Comparison of ENCODE assay signal across 8 cellular contexts in the genomic region with DNA sequence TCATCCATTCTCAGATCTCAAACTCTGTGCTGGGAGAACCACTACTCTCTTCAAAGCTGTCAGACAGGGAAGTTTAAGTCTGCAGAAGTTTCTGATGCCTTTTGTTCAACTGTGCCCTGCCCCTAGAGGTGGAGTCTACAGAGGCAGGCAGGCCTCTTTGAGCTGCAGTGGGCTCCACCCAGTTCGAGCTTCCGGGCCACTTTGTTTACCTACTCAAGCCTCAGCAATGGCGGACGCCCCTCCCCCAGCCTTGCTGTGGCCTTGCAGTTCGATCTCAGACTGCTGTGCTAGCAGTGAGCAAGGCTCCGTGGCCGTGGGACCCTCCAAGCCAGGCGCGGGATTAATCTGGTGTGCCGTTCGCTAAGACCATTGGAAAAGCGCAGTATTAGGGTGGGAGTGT. TPM values are rescaled to one million over a fixed set of nuclear protein-coding genes. Genes with fewer than 3 reads are reported as not detected.
A peak's percentile ranks its signal among the peaks of the same experiment; 100 is the strongest.
DNase-seq lines count a peak whose midpoint lies in the region; ATAC-seq and TF ChIP-seq lines count a peak whose summit lies in the region.
"Not testable (repeated sequence)": the region's sequence is repeated elsewhere in the genome, so short reads cannot be mapped to it uniquely, and the experiment has no call there.

No MANE protein-coding gene starts in this region.

- not testable (repeated sequence) for H4K8ac ChIP-seq in H9 (replicated peaks; ENCODE audit: insufficient read length, low read depth, low read length); trophoblast cell (ENCODE audit: low read depth, low read length)

- not testable (repeated sequence) for H2BK12ac ChIP-seq in H9 (ENCODE audit: insufficient read length, low read depth, low read length); trophoblast cell (ENCODE audit: low read length)

- H3K27ac ChIP-seq in H9 (ENCODE audit: insufficient read length, low read depth, low read length); HUES64 (ENCODE audit: low read depth, low read length); endodermal cell (ENCODE audit: low read depth, low read length); trophoblast cell (ENCODE audit: low read depth, low read length): not testable (repeated sequence)

- H3K36me3 ChIP-seq in HUES64 (ENCODE audit: insufficient read depth, low read length); endodermal cell (ENCODE audit: control insufficient read depth, insufficient read depth, low read length); iPS-15b (ENCODE audit: control insufficient read depth, insufficient read depth, low read length); trophoblast cell (ENCODE audit: control insufficient read depth in 1 of 2, insufficient read depth in 2 of 2, low read length in 2 of 2): not testable (repeated sequence)

- not testable (repeated sequence) for H3K27me3 Mint-ChIP-seq in H9 (ENCODE audit: low read depth); WTC11 (ENCODE audit: low read depth); endodermal cell (ENCODE audit: insufficient read depth); neural crest cell (ENCODE audit: low read depth)

- not testable (repeated sequence) for H3K4me1 ChIP-seq in H9 (ENCODE audit: insufficient read depth, low read length); HUES64 (ENCODE audit: insufficient read depth, low read length); endodermal cell (ENCODE audit: control insufficient read depth, insufficient read depth, low read length); iPS-15b (ENCODE audit: control insufficient read depth, insufficient read depth, low read length); trophoblast cell (ENCODE audit: control insufficient read depth in 1 of 2, insufficient read depth in 2 of 2, low read length in 2 of 2)

- H3K9me3 Mint-ChIP-seq in H9 = peaks cover 13 to 23% of the 10 kb centered on the region in 2 experiments; a peak in 4 of 5 replicates
- H3K9me3 Mint-ChIP-seq in WTC11 = peaks cover 46% of the 10 kb centered on the region
- peaks cover 49% of the 10 kb centered on the region for H3K9me3 Mint-ChIP-seq in endodermal cell
- not testable (repeated sequence) for H3K9me3 Mint-ChIP-seq in neural crest cell

- peak overlapping the region; percentile 71; the same call in 1 of the 2 replicates for H3K14ac ChIP-seq in H9 (ENCODE audit: insufficient read depth, low read length)
- not testable (repeated sequence) for H3K14ac ChIP-seq in trophoblast cell (ENCODE audit: low read length)

- H3K4ac ChIP-seq in H9 (ENCODE audit: low read depth, low read length); trophoblast cell (ENCODE audit: low read depth, low read length): not testable (repeated sequence)

- H3K4me3 Mint-ChIP-seq in H9 = peak overlapping the region in 1 of 2 experiments; percentile 66; a peak in 2 of 5 replicates
- H3K4me3 Mint-ChIP-seq in WTC11, neural crest cell: not testable (repeated sequence)
- H3K4me3 Mint-ChIP-seq in endodermal cell = peak overlapping the region; percentile 43

- H3K4me3 ChIP-seq in HUES64 (ENCODE audit: low read length); endodermal cell (ENCODE audit: low read length); trophoblast cell (ENCODE audit: low read depth, low read length): not testable (repeated sequence)
- peak overlapping the region; percentile 32 for H3K4me3 ChIP-seq in iPS-15b (ENCODE audit: low read depth, low read length)

- not testable (repeated sequence) for ATAC-seq in WTC11

- H3K27ac Mint-ChIP-seq in H9 (peak overlapping the region in 1 of 3 experiments; percentile 97; a peak in 2 of 7 replicates), WTC11 (peak overlapping the region; percentile 35; the same call in 1 of the 2 replicates), endodermal cell (peak overlapping the region; percentile 91), neural crest cell (ENCODE audit: unreplicated experiment) (peak overlapping the region; percentile 93)

- not testable (repeated sequence) for H4K12ac ChIP-seq in trophoblast cell (ENCODE audit: low read depth, low read length)

- H3K18ac ChIP-seq in H9 (ENCODE audit: insufficient read length, low read depth, low read length) (peak overlapping the region; percentile 58), trophoblast cell (ENCODE audit: low read length) (peak overlapping the region; percentile 53)

- peak; percentile 57 for DNase-seq in ELF-1 (ENCODE audit: low read depth, low spot score)
- peak; percentile 68 for DNase-seq in H9
- DNase-seq in WTC11 (ENCODE audit: low spot score) = peak; percentile 61
- DNase-seq in endodermal cell = peak; percentile 74
- DNase-seq in neural crest cell (ENCODE audit: low read depth, low spot score) = peak; percentile 6
- DNase-seq in trophoblast cell = not testable (repeated sequence)

- not testable (repeated sequence) for H3K27me3 ChIP-seq in H9 (ENCODE audit: insufficient read depth, low read length); HUES64 (ENCODE audit: insufficient read depth, low read length); endodermal cell (ENCODE audit: control insufficient read depth, insufficient read depth, low read length, poor library complexity, severe bottlenecking); iPS-15b (ENCODE audit: control insufficient read depth, insufficient read depth, low read length); trophoblast cell (ENCODE audit: insufficient read depth, low read length)

- not testable (repeated sequence) for H2AFZ ChIP-seq in H9 (ENCODE audit: low read length); trophoblast cell (ENCODE audit: insufficient read depth, low read length, poor library complexity)

- peaks cover 0 to 11% (median 10%) of the 10 kb centered on the region in 3 experiments; a peak in 2 of 7 replicates for H3K36me3 Mint-ChIP-seq in H9 (ENCODE audit: insufficient read depth in 1 of 3, low read depth in 3 of 3)
- peaks cover 35% of the 10 kb centered on the region for H3K36me3 Mint-ChIP-seq in WTC11
- peaks cover 36% of the 10 kb centered on the region for H3K36me3 Mint-ChIP-seq in endodermal cell (ENCODE audit: low read depth)
- H3K36me3 Mint-ChIP-seq in neural crest cell (ENCODE audit: low read depth) = peaks cover 27% of the 10 kb centered on the region

- peaks cover 10% of the 10 kb centered on the region in 2 experiments; a peak in 3 of 4 replicates for H3K4me1 Mint-ChIP-seq in H9
- not testable (repeated sequence) for H3K4me1 Mint-ChIP-seq in WTC11, endodermal cell, neural crest cell

- H2BK5ac ChIP-seq in H9 (ENCODE audit: insufficient read length, low read length); trophoblast cell (ENCODE audit: low read depth, low read length, poor library complexity): not testable (repeated sequence)

- H3K79me2 ChIP-seq in H9 (ENCODE audit: insufficient read depth, low read length); trophoblast cell (ENCODE audit: control insufficient read depth, insufficient read depth, low read length, poor library complexity): not testable (repeated sequence)

- not testable (repeated sequence) for H4K20me1 ChIP-seq in H9 (ENCODE audit: control insufficient read depth, insufficient read depth, insufficient read length)

- H3K79me1 ChIP-seq in H9 (ENCODE audit: insufficient read depth, low read depth, low read length, poor library complexity, severe bottlenecking); trophoblast cell (ENCODE audit: low read length): not testable (repeated sequence)

- not testable (repeated sequence) for H2BK20ac ChIP-seq in H9 (ENCODE audit: low read depth, low read length, poor library complexity, severe bottlenecking)

- POLR2A ChIA-PET in WTC11 (lab: Charles Lee) = not testable (repeated sequence)

- H2BK120ac ChIP-seq in H9 (ENCODE audit: low read depth, low read length, poor library complexity, severe bottlenecking); trophoblast cell (ENCODE audit: insufficient read depth, low read length, poor library complexity): not testable (repeated sequence)

- H3K4me2 ChIP-seq in H9 (ENCODE audit: insufficient read depth, insufficient read length, low read length); trophoblast cell (ENCODE audit: low read length): not testable (repeated sequence)

- H3K23me2 ChIP-seq in H9 (ENCODE audit: insufficient read length, low read depth, low read length, poor library complexity, severe bottlenecking) = not testable (repeated sequence)

- TF ChIP-seq CTCF in H9 (conservative IDR thresholded peaks at IDR 0.05) (peak; percentile 43; the same call in 2 of the 3 replicates), endodermal cell (conservative IDR thresholded peaks at IDR 0.05) (peak; percentile 55)
- not testable (repeated sequence) for TF ChIP-seq CTCF in WTC11 (IDR thresholded peaks at IDR 0.05); neural crest cell (conservative IDR thresholded peaks at IDR 0.05)

- not testable (repeated sequence) for H3K9ac ChIP-seq in H9 (ENCODE audit: extremely low read depth, insufficient read length, low read length); endodermal cell (ENCODE audit: extremely low read depth, low read length, poor library complexity, severe bottlenecking); iPS-15b (ENCODE audit: low read depth, low read length); trophoblast cell (ENCODE audit: low read length)
- peak overlapping the region; percentile 40; the same call in 1 of the 2 replicates for H3K9ac ChIP-seq in HUES64 (ENCODE audit: low read depth, low read length)

- H3K56ac ChIP-seq in H9 (ENCODE audit: insufficient read length, low read depth, low read length) = not testable (repeated sequence)

- no CpG with 5 or more reads among the region's 12 CpGs for WGBS in H9 (ENCODE audit: extremely low coverage, insufficient read length, low lambda C conversion rate)
- 82% methylated on average over 12 of the region's 12 CpGs for WGBS in HUES64
- 84 to 87% methylated on average over 9 to 12 of the region's 12 CpGs for WGBS in endodermal cell (ENCODE audit: insufficient coverage in 1 of 2, insufficient read length in 1 of 2), 2 experiments
- no CpG with 5 or more reads among the region's 12 CpGs for WGBS in trophoblast cell (ENCODE audit: extremely low coverage, insufficient coverage, insufficient read length)

- H4K5ac ChIP-seq in H9 (ENCODE audit: insufficient read length, low read depth, low read length) = not testable (repeated sequence)

- H2AK5ac ChIP-seq in H9 (ENCODE audit: insufficient read length, low read length); trophoblast cell (ENCODE audit: low read length): not testable (repeated sequence)

- not testable (repeated sequence) for H3T11ph ChIP-seq in H9 (ENCODE audit: low read length)

- H3K9me3 ChIP-seq in H9 (ENCODE audit: control insufficient read depth, low read depth, low read length); HUES64 (ENCODE audit: insufficient read depth, low read depth, low read length); iPS-15b (ENCODE audit: control insufficient read depth, insufficient read depth, low read length); trophoblast cell (ENCODE audit: insufficient read depth, low read depth, low read length): not testable (repeated sequence)
- H3K9me3 ChIP-seq in endodermal cell (ENCODE audit: control insufficient read depth, low read length) = peaks cover 11% of the 10 kb centered on the region

- CTCF ChIA-PET in WTC11 (lab: Charles Lee) = interaction anchor here (1.6 kb wide), 1 partner anchor 37 kb away, joined by 6 read pairs; no protein-coding TSS in a partner anchor

- not testable (repeated sequence) for H4K91ac ChIP-seq in H9 (ENCODE audit: insufficient read length, low read depth, low read length); trophoblast cell (ENCODE audit: low read depth, low read length)

- not testable (repeated sequence) for H2BK15ac ChIP-seq in H9 (ENCODE audit: low read depth, low read length)

- not testable (repeated sequence) for H3K23ac ChIP-seq in H9 (ENCODE audit: insufficient read length, low read depth, low read length); trophoblast cell (ENCODE audit: low read length)

RNA-seq across cellular contexts. Expression of a gene that starts 49.7 kb away (rescaled TPM):
- 58.5 and 60.8 TPM in 2 replicates for total RNA-seq in H9 (2021)
- polyA plus RNA-seq in HUES64 (2013, experiment 1 of 2) = 57.9 TPM
- 62.6 TPM for polyA plus RNA-seq in HUES64 (2013, experiment 2 of 2)
- 50.4 to 53.5 TPM (median 53.5 TPM) in 3 replicates for total RNA-seq in WTC11 (2021)
- total RNA-seq in endodermal cell = 10 to 100 TPM; 76.4 to 94.4 TPM
- polyA plus RNA-seq in endodermal cell (2013, experiment 1 of 2) = 66.4 TPM
- polyA plus RNA-seq in endodermal cell (2013, experiment 2 of 2) = 61.6 TPM
- total RNA-seq in neural crest cell = 73.0 and 76.2 TPM in 2 replicates
- polyA plus RNA-seq in trophoblast cell (2013) = 23.3 and 23.5 TPM in 2 replicates

RNA-seq across cellular contexts. Expression of a gene that starts 59.7 kb away (rescaled TPM):
- total RNA-seq in H9 (2021) (not detected in 2 replicates), WTC11 (2021) (0.11 to 0.14 TPM in 2 of 3 replicates, not detected in the other), endodermal cell (under 1 TPM; 0.66 TPM), neural crest cell (2.9 and 3.5 TPM in 2 replicates)
- polyA plus RNA-seq in HUES64 (2013, experiment 1 of 2) = not detected
- 0.32 TPM for polyA plus RNA-seq in HUES64 (2013, experiment 2 of 2)
- polyA plus RNA-seq in endodermal cell (2013, experiment 1 of 2) = 1.6 TPM
- polyA plus RNA-seq in endodermal cell (2013, experiment 2 of 2) = 1.7 TPM
- 1.00 and 1.1 TPM in 2 replicates for polyA plus RNA-seq in trophoblast cell (2013)
